Comparison of ENCODE assay signal across 8 cellular contexts in genomic region chr19:45506991-45507863, GRCh38. TPM values are rescaled to one million over a fixed set of nuclear protein-coding genes. Genes with fewer than 3 reads are reported as not detected.
A peak's percentile ranks its signal among the peaks of the same experiment; 100 is the strongest.
DNase-seq lines count a peak whose midpoint lies in the region; ATAC-seq and TF ChIP-seq lines count a peak whose summit lies in the region.

Gene VASP, plus strand, starts transcription at chr19:45507479. Its CDS starts 293 bp downstream, at chr19:45507772.

- H3K27me3 Mint-ChIP-seq in neural progenitor cell (ENCODE audit: insufficient read depth, low read depth) = peaks cover 4% of the 10 kb centered on the region

- peaks cover 41% of the 10 kb centered on the region for H3F3A ChIP-seq in neural progenitor cell (ENCODE audit: low read depth)

- H4K20me1 ChIP-seq in DND-41 (ENCODE audit: insufficient read depth, low read length) = peaks cover 23% of the 10 kb centered on the region; the same call in 1 of the 2 replicates
- H4K20me1 ChIP-seq in neural progenitor cell (ENCODE audit: low read depth) = peaks cover 42% of the 10 kb centered on the region

- H3K9me3 ChIP-seq in DND-41 (ENCODE audit: insufficient read depth, low read length, severe bottlenecking) (no peaks in the 10 kb centered on the region), neural progenitor cell (ENCODE audit: low read depth) (no peaks in the 10 kb centered on the region), stomach smooth muscle (ENCODE audit: control insufficient read depth in 2 of 2, low read length in 2 of 2) (no peaks in the 10 kb centered on the region)

- H3K36me3 Mint-ChIP-seq in neural progenitor cell = no peaks in the 10 kb centered on the region

- DNase-seq in DND-41 (peak; percentile 91), KG1 (lab: John Stamatoyannopoulos, UW) (peak; percentile 91), SHP77 treated with DMSO at 0.1 percent for 48 hours (lab: John Stamatoyannopoulos, UW) (peak; percentile 51), fibroblast of villous mesenchyme (ENCODE audit: low read depth) (peak; percentile 88), neural progenitor cell (ENCODE audit: low spot score) (peak; percentile 84)
- peak; percentile 92 for DNase-seq in activated effector memory CD4-positive, alpha-beta T cell treated with Interleukin-2 at 50 U/mL for 16 hours

- H3K27ac ChIP-seq in DND-41 (ENCODE audit: low read length) = peak within 1 kb of the TSS; percentile 97
- no peak within 1 kb of the TSS for H3K27ac ChIP-seq in neural progenitor cell
- H3K27ac ChIP-seq in stomach smooth muscle (ENCODE audit: low read length) = peak within 1 kb of the TSS; percentile 99

- TF ChIP-seq CTCF in DND-41 (IDR thresholded peaks at IDR 0.05; ENCODE audit: borderline replicate concordance, extremely low read depth, low read length, poor library complexity, severe bottlenecking) (no peak), fibroblast of villous mesenchyme (IDR thresholded peaks at IDR 0.05; ENCODE audit: insufficient read depth, low read depth, low read length) (no peak), neural progenitor cell (IDR thresholded peaks at IDR 0.05) (no peak)

- H3K4me1 Mint-ChIP-seq in neural progenitor cell = peaks cover 16% of the 10 kb centered on the region

- no peaks in the 10 kb centered on the region for H3K27me3 ChIP-seq in DND-41 (ENCODE audit: insufficient read depth, low read length, poor library complexity)
- H3K27me3 ChIP-seq in neural progenitor cell = no peaks in the 10 kb centered on the region
- no peaks in the 10 kb centered on the region for H3K27me3 ChIP-seq in stomach smooth muscle (ENCODE audit: control insufficient read depth in 1 of 2, insufficient read depth in 2 of 2, low read length in 2 of 2)

- peak within 1 kb of the TSS; percentile 100 for H2AFZ ChIP-seq in DND-41 (ENCODE audit: low read depth, low read length)
- H2AFZ ChIP-seq in neural progenitor cell (replicated peaks) = peak within 1 kb of the TSS; percentile 60

- H3K4me3 ChIP-seq in DND-41 (ENCODE audit: low read depth in 1 of 2, low read length in 2 of 2) = peak within 1 kb of the TSS; percentile 94 to 97
- H3K4me3 ChIP-seq in fibroblast of villous mesenchyme (ENCODE audit: low read depth, low read length) = peak within 1 kb of the TSS; percentile 99
- H3K4me3 ChIP-seq in neural progenitor cell = peak within 1 kb of the TSS; percentile 99
- peak within 1 kb of the TSS; percentile 89 to 96 for H3K4me3 ChIP-seq in stomach smooth muscle (ENCODE audit: low read length in 2 of 2)

- H3K79me2 ChIP-seq in DND-41 (ENCODE audit: insufficient read depth, low read length) (peaks cover 23% of the 10 kb centered on the region), neural progenitor cell (ENCODE audit: low read depth) (peaks cover 51% of the 10 kb centered on the region)

- peak; percentile 70 for ATAC-seq in DND-41 (ENCODE audit: insufficient read depth, low read depth)
- ATAC-seq in GM21723 (IDR thresholded peaks at IDR 0.05; ENCODE audit: unreplicated experiment) = peak; percentile 47

- H3K4me2 ChIP-seq in DND-41 (ENCODE audit: insufficient read depth, low read length) = peak within 1 kb of the TSS; percentile 99
- peak within 1 kb of the TSS; percentile 99 for H3K4me2 ChIP-seq in neural progenitor cell

- H3K4me3 Mint-ChIP-seq in neural progenitor cell = peak within 1 kb of the TSS; percentile 98

- no peaks in the 10 kb centered on the region for H3K9me3 Mint-ChIP-seq in neural progenitor cell

- H3K4me1 ChIP-seq in DND-41 (ENCODE audit: insufficient read depth, low read length) (peaks cover 27% of the 10 kb centered on the region), neural progenitor cell (no peaks in the 10 kb centered on the region), stomach smooth muscle (ENCODE audit: control insufficient read depth, insufficient read depth, low read length) (peaks cover 26% of the 10 kb centered on the region)

- peak within 1 kb of the TSS; percentile 9 for H3K27ac Mint-ChIP-seq in neural progenitor cell

- peak within 1 kb of the TSS; percentile 90 for H3K9ac ChIP-seq in DND-41 (ENCODE audit: low read depth, low read length)
- H3K9ac ChIP-seq in neural progenitor cell = peak within 1 kb of the TSS; percentile 50
- peak within 1 kb of the TSS; percentile 98 to 99 for H3K9ac ChIP-seq in stomach smooth muscle (ENCODE audit: low read length in 2 of 2)

- H3K36me3 ChIP-seq in DND-41 (ENCODE audit: insufficient read depth, low read length) (no peaks in the 10 kb centered on the region), neural progenitor cell (no peaks in the 10 kb centered on the region), stomach smooth muscle (ENCODE audit: control insufficient read depth in 2 of 2, insufficient read depth in 2 of 2, low read length in 2 of 2) (no peaks in the 10 kb centered on the region)

RNA-seq across cellular contexts. Expression of gene VASP, which starts in this region (rescaled TPM):
- total RNA-seq in fibroblast of villous mesenchyme (158 and 185 TPM in 2 replicates), neural progenitor cell (ENCODE audit: low replicate concordance) (32.6 and 62.2 TPM in 2 replicates)
